In genomic region chr18:12362473-12363174, GRCh38 we compare ENCODE assay signal across 25 cellular contexts. TPM values are rescaled to one million over a fixed set of nuclear protein-coding genes. Genes with fewer than 3 reads are reported as not detected.
DNase-seq lines count a peak whose midpoint lies in the region; ATAC-seq, FAIRE-seq and TF ChIP-seq lines count a peak whose summit lies in the region.
"Had no signal": no experiment of that assay in that cellular context is flagged by ENCODE, and none has a peak within 500 bp of the region (broad histone marks: within the 10 kb centered on the region; RNA-seq: fewer than 3 reads in every experiment).

No MANE protein-coding gene starts in this region.

- WGBS in heart left ventricle, 4 donors: 30 to 53% (median 41%) methylated on average over 11 of the region's 11 CpGs

- no peaks in the 10 kb centered on the region for H3K27me3 ChIP-seq in heart left ventricle
- H3K27me3 ChIP-seq: upper lobe of right lung had no signal

- TF ChIP-seq CTCF in heart left ventricle (IDR thresholded peaks at IDR 0.05): no peak

- H3K9me3 ChIP-seq in heart left ventricle: no peaks in the 10 kb centered on the region
- H3K9me3 ChIP-seq: upper lobe of right lung had no signal

- no peak for TF ChIP-seq POLR2A in heart left ventricle (IDR thresholded peaks at IDR 0.05)

- H3K4me1 Mint-ChIP-seq in activated T-helper 17 cell treated with anti-CD3 and anti-CD28 coated beads, Interleukin-2, amount 50 U/mL, for 72 hours: no peaks in the 10 kb centered on the region
- H3K4me1 Mint-ChIP-seq: immature natural killer cell had no signal

- H3K36me3 Mint-ChIP-seq in activated T-helper 17 cell treated with anti-CD3 and anti-CD28 coated beads, Interleukin-2, amount 50 U/mL, for 72 hours (ENCODE audit: low read depth): peaks cover 100% of the 10 kb centered on the region

- DNase-seq in activated CD8-positive, alpha-beta memory T cell treated with anti-CD3 and anti-CD28 coated beads, Interleukin-2, amount 50 U/mL, for 48 hours: peak; percentile 18
- no peak for DNase-seq in activated CD8-positive, alpha-beta memory T cell treated with anti-CD3 and anti-CD28 coated beads, Interleukin-2, amount 50 U/mL, for 4 hours
- DNase-seq in heart left ventricle: peak in 3 of 5 donors; percentile 40 to 54 (median 49)
- peak; percentile 64 for DNase-seq in myocyte (ENCODE audit: low read depth)
- DNase-seq in urothelium cell line (ENCODE audit: low spot score): no peak
- DNase-seq in posterior cingulate gyrus: no peak
- DNase-seq in SHP77 treated with DMSO at 0.1 percent for 48 hours (lab: John Stamatoyannopoulos, UW): no peak
- DNase-seq: activated CD4-positive, alpha-beta T cell treated with anti-CD3 and anti-CD28 coated beads, Interleukin-2, amount 50 U/mL, for 1 hour; activated CD4-positive, CD25-positive, alpha-beta regulatory T cell; activated naive CD4-positive, alpha-beta T cell treated with Interleukin-2 at 50 U/mL for 16 hours; GOT3; hypothalamus; immature natural killer cell; mesendoderm; NCI-H1048; NCI-H1694 treated with DMSO at 0.1 percent for 48 hours; NCI-H446; NCI-H748 treated with DMSO at 0.1 percent for 48 hours; SHP77; stimulated activated naive CD4-positive, alpha-beta T cell treated with Interleukin-2 at 50 U/mL for 16 hours; upper lobe of right lung had no signal

- FAIRE-seq in urothelium cell line (lab: Jason Lieb, UNC): peak; percentile 40
- FAIRE-seq: G401.6 had no signal

- peaks cover 0 to 79% (median 37%) of the 10 kb centered on the region in 12 donors for H3K4me1 ChIP-seq in heart left ventricle
- H3K4me1 ChIP-seq: upper lobe of right lung had no signal

- intact Hi-C loops in heart left ventricle (cut with DNase I) (no loop called here), posterior cingulate gyrus (cut with DNase I) (no loop called here)

- peaks cover 3 to 100% (median 95%) of the 10 kb centered on the region in 9 donors for H3K36me3 ChIP-seq in heart left ventricle

- no peaks in the 10 kb centered on the region for H3K9me3 Mint-ChIP-seq in activated T-helper 17 cell treated with anti-CD3 and anti-CD28 coated beads, Interleukin-2, amount 50 U/mL, for 72 hours
- H3K9me3 Mint-ChIP-seq: CD14-positive monocyte, immature natural killer cell had no signal

- no peak overlapping the region for H3K4me3 ChIP-seq in heart left ventricle
- H3K4me3 ChIP-seq: upper lobe of right lung had no signal

- no peaks in the 10 kb centered on the region for H3K27me3 Mint-ChIP-seq in activated T-helper 17 cell treated with anti-CD3 and anti-CD28 coated beads, Interleukin-2, amount 50 U/mL, for 72 hours

- ATAC-seq in heart left ventricle: peak; percentile 76 to 85 (median 82)
- ATAC-seq in activated T-helper 17 cell treated with anti-CD3 and anti-CD28 coated beads, Interleukin-2, amount 50 U/mL, for 72 hours (replicated peaks): no peak
- ATAC-seq: left lobe of liver, upper lobe of right lung had no signal

- H3K27ac Mint-ChIP-seq in activated T-helper 17 cell treated with anti-CD3 and anti-CD28 coated beads, Interleukin-2, amount 50 U/mL, for 72 hours: no peak overlapping the region
- H3K27ac Mint-ChIP-seq: immature natural killer cell had no signal

- no peak overlapping the region for H3K4me3 Mint-ChIP-seq in activated T-helper 17 cell treated with anti-CD3 and anti-CD28 coated beads, Interleukin-2, amount 50 U/mL, for 72 hours
- H3K4me3 Mint-ChIP-seq: CD14-positive monocyte, immature natural killer cell had no signal

- H3K27ac ChIP-seq in heart left ventricle: peak overlapping the region; percentile 25 to 93 (median 78)
- H3K27ac ChIP-seq: upper lobe of right lung had no signal

RNA-seq across cellular contexts. Expression of gene AFG3L2, which starts 14.4 kb away (rescaled TPM):
- 100 to 1,000 TPM; 107 to 174 (median 142) TPM for total RNA-seq in heart left ventricle
- polyA plus RNA-seq in heart left ventricle: 10 to 100 TPM; 59.9 to 89.4 TPM
- 83.7 and 100 TPM in 2 replicates for total RNA-seq in myocyte
- 40.6 TPM for polyA plus RNA-seq in myocyte (2012)
- total RNA-seq in activated T-helper 17 cell treated with anti-CD3 and anti-CD28 coated beads, Interleukin-2, amount 50 U/mL, for 72 hours: 10 to 100 TPM; 30.6 to 63.9 TPM

RNA-seq across cellular contexts. Expression of gene PRELID3A, which starts 45.1 kb away (rescaled TPM):
- 1 to 10 TPM in 4 of 9 donors, under 1 TPM in 5; 0.31 to 2.4 (median 0.87) TPM for total RNA-seq in heart left ventricle
- 1 to 10 TPM; 1.3 to 2.0 TPM for polyA plus RNA-seq in heart left ventricle
- 5.2 and 7.8 TPM in 2 replicates for total RNA-seq in myocyte
- polyA plus RNA-seq in myocyte (2012): 12.4 TPM
- 1 to 10 TPM; 1.4 to 4.4 TPM for total RNA-seq in activated T-helper 17 cell treated with anti-CD3 and anti-CD28 coated beads, Interleukin-2, amount 50 U/mL, for 72 hours
- polyA plus RNA-seq: CD14-positive monocyte, immature natural killer cell had no signal

RNA-seq across cellular contexts. Expression of gene TUBB6, which starts 54.6 kb away (rescaled TPM):
- total RNA-seq in heart left ventricle (100 to 1,000 TPM in 6 of 9 donors, 10 to 100 TPM in 3; 64.8 to 421 (median 126) TPM), myocyte (1,598 and 1,800 TPM in 2 replicates)
- 100 to 1,000 TPM in 1 of 2 donors, 10 to 100 TPM in 1; 90.4 to 800 TPM for polyA plus RNA-seq in heart left ventricle
- polyA plus RNA-seq in myocyte (2012): 1,133 TPM
- total RNA-seq in activated T-helper 17 cell treated with anti-CD3 and anti-CD28 coated beads, Interleukin-2, amount 50 U/mL, for 72 hours: 10 to 100 TPM in 1 of 2 donors, 1 to 10 TPM in 1; 6.9 to 20.4 TPM

Comparison
In these comparisons a context has a peak if more than half of its experiments do, and no peak if none do; other contexts are left out.
1. DNase-seq: peak in activated CD8-positive, alpha-beta memory T cell treated with anti-CD3 and anti-CD28 coated beads, Interleukin-2, amount 50 U/mL, for 48 hours (single experiment), heart left ventricle (3 of 5) and myocyte (single experiment); none in activated CD8-positive, alpha-beta memory T cell treated with anti-CD3 and anti-CD28 coated beads, Interleukin-2, amount 50 U/mL, for 4 hours (single experiment), urothelium cell line (single experiment), posterior cingulate gyrus (0 of 10) and SHP77 treated with DMSO at 0.1 percent for 48 hours (single experiment).